12 cellular contexts compared by ENCODE assay signal in genomic region chr7:149719912-149720335, GRCh38. TPM values are rescaled to one million over a fixed set of nuclear protein-coding genes. Genes with fewer than 3 reads are reported as not detected.
DNase-seq lines count a peak whose midpoint lies in the region; ATAC-seq and TF ChIP-seq lines count a peak whose summit lies in the region.
"Had no signal": no experiment of that assay in that cellular context is flagged by ENCODE, and none has a peak within 500 bp of the region (broad histone marks: within the 10 kb centered on the region; RNA-seq: fewer than 3 reads in every experiment).

No MANE protein-coding gene starts in this region.

- DNase-seq in EL = peak; percentile 34
- DNase-seq in RPMI7951 (ENCODE audit: low read depth) = peak; percentile 61
- peak; percentile 81 for DNase-seq in natural killer cell treated with Interleukin-12 subunit alpha and Interleukin-12 subunit beta and Interleukin-15 and Interleukin-18, amount 100 ng/mL, for 72 hours (ENCODE audit: low spot score)
- no peak for DNase-seq in RWPE1 (ENCODE audit: low spot score)
- no peak for DNase-seq in effector CD8-positive, alpha-beta T cell (lab: John Stamatoyannopoulos, UW)
- DNase-seq in activated CD4-positive, CD25-positive, alpha-beta regulatory T cell treated with anti-CD3 and anti-CD28 coated beads, Interleukin-2, amount 50 U/mL, for 72 hours = no peak
- DNase-seq: activated T-cell treated with anti-CD3 and anti-CD28 coated beads for 4 hours, AML-193, brain microvascular endothelial cell, RPMI8226 had no signal

- peak overlapping the region; percentile 54 for H3K27ac Mint-ChIP-seq in natural killer cell treated with Interleukin-12 subunit alpha and Interleukin-12 subunit beta and Interleukin-15 and Interleukin-18, amount 100 ng/mL, for 72 hours

- POLR2A ChIA-PET in RWPE1 (lab: Yijun Ruan, JAX; ENCODE audit: low non-redundant PET) = no interaction called here

- H3K9me3 Mint-ChIP-seq in natural killer cell treated with Interleukin-12 subunit alpha and Interleukin-12 subunit beta and Interleukin-15 and Interleukin-18, amount 100 ng/mL, for 72 hours = no peaks in the 10 kb centered on the region

- TF ChIP-seq CTCF in RWPE1 (conservative IDR thresholded peaks at IDR 0.05; ENCODE audit: low read depth) = no peak

- no peaks in the 10 kb centered on the region for H3K27me3 Mint-ChIP-seq in natural killer cell treated with Interleukin-12 subunit alpha and Interleukin-12 subunit beta and Interleukin-15 and Interleukin-18, amount 100 ng/mL, for 72 hours

- ATAC-seq in GM21529 (IDR thresholded peaks at IDR 0.05; ENCODE audit: unreplicated experiment) (peak; percentile 33), HG03520 (IDR thresholded peaks at IDR 0.05; ENCODE audit: unreplicated experiment) (no peak)
- peak; percentile 54 to 78 for ATAC-seq in natural killer cell treated with Interleukin-12 subunit alpha and Interleukin-12 subunit beta and Interleukin-15 and Interleukin-18, amount 100 ng/mL, for 72 hours

- peak overlapping the region; percentile 53 for H3K4me3 Mint-ChIP-seq in natural killer cell treated with Interleukin-12 subunit alpha and Interleukin-12 subunit beta and Interleukin-15 and Interleukin-18, amount 100 ng/mL, for 72 hours

- no peak overlapping the region for H3K27ac ChIP-seq in RWPE1
- H3K27ac ChIP-seq: brain microvascular endothelial cell had no signal

- no peaks in the 10 kb centered on the region for H3K36me3 Mint-ChIP-seq in natural killer cell treated with Interleukin-12 subunit alpha and Interleukin-12 subunit beta and Interleukin-15 and Interleukin-18, amount 100 ng/mL, for 72 hours

- CTCF ChIA-PET in RWPE1 (lab: Yijun Ruan, JAX) = no interaction called here

- peaks cover 31 to 40% of the 10 kb centered on the region in 2 donors for H3K4me1 Mint-ChIP-seq in natural killer cell treated with Interleukin-12 subunit alpha and Interleukin-12 subunit beta and Interleukin-15 and Interleukin-18, amount 100 ng/mL, for 72 hours (ENCODE audit: low read depth in 2 of 2)

RNA-seq across cellular contexts. Expression of gene ZNF467, which starts 53.5 kb away (rescaled TPM):
- total RNA-seq in RPMI7951 (2014; rRNA removed; shearing (Covaris generic)) = not detected in 2 replicates
- total RNA-seq in natural killer cell treated with Interleukin-12 subunit alpha and Interleukin-12 subunit beta and Interleukin-15 and Interleukin-18, amount 100 ng/mL, for 72 hours = under 1 TPM; 0.10 to 0.28 TPM

Comparison
In these comparisons a context has a peak if more than half of its experiments do, and no peak if none do; other contexts are left out.
1. DNase-seq: peak in EL (single experiment), RPMI7951 (single experiment) and natural killer cell treated with Interleukin-12 subunit alpha and Interleukin-12 subunit beta and Interleukin-15 and Interleukin-18, amount 100 ng/mL, for 72 hours (single experiment); none in RWPE1 (single experiment), effector CD8-positive, alpha-beta T cell (single experiment) and activated CD4-positive, CD25-positive, alpha-beta regulatory T cell treated with anti-CD3 and anti-CD28 coated beads, Interleukin-2, amount 50 U/mL, for 72 hours (single experiment).